8 cellular contexts compared by ENCODE assay signal in the genomic region with DNA sequence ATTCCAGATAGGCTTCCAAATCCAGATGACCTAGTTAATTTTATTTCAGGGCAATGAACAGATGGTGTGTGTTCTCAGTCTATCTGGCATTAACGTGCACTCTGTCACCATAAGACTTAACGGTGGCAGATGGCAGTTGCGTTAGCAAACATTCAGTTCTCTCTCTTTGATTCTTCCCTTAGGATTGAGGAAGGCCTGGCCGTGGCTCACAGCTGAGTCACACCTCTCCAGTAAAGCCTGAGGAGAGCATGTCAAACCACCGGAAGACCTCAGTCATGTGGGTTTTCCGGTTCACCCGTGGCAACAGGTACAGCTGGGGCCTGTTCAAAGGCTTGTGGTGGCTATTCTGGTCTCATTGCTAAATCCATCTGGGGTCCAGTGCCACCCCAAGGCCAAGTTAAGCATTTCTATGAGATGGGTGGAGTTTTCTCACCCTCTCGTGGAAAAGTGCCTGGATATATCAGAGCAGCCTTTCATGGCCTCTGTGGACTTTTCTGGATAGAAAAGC.
DNase-seq lines count a peak whose midpoint lies in the region; ATAC-seq and TF ChIP-seq lines count a peak whose summit lies in the region.

No MANE protein-coding gene starts in this region.

- DNase-seq in CD1c-positive myeloid dendritic cell (ENCODE audit: extremely low spot score) (peak; percentile 58), NCI-H524 (lab: John Stamatoyannopoulos, UW) (peak; percentile 95 to 98), fibroblast of mammary gland (ENCODE audit: low read depth) (peak; percentile 82), pons (ENCODE audit: low spot score) (peak; percentile 40), DMS79 (lab: John Stamatoyannopoulos, UW) (no peak)
- peak; percentile 85 for DNase-seq in activated CD8-positive, alpha-beta memory T cell treated with anti-CD3 and anti-CD28 coated beads, Interleukin-2, amount 10 ng/mL, durations not matched to agents 7 days and 5 days

- TF ChIP-seq CTCF in fibroblast of mammary gland (conservative IDR thresholded peaks at IDR 0.05; ENCODE audit: control insufficient read depth, insufficient read depth, low read depth, low read length), result peak; percentile 11

- peak overlapping the region; percentile 25 for H3K27ac Mint-ChIP-seq in activated CD8-positive, alpha-beta memory T cell treated with anti-CD3 and anti-CD28 coated beads, Interleukin-2, amount 10 ng/mL, durations not matched to agents 7 days and 5 days

- no peak overlapping the region for H3K4me3 Mint-ChIP-seq in activated CD8-positive, alpha-beta memory T cell treated with anti-CD3 and anti-CD28 coated beads, Interleukin-2, amount 10 ng/mL, durations not matched to agents 7 days and 5 days

- CTCF ChIA-PET in activated CD8-positive, alpha-beta memory T cell treated with anti-CD3 and anti-CD28 coated beads, Interleukin-2, amount 10 ng/mL, durations not matched to agents 7 days and 5 days (lab: Charles Lee), result interaction anchor here (1.1 kb wide), 1 partner anchor 711 kb away, joined by 6 read pairs; no protein-coding TSS in a partner anchor

- no peaks in the 10 kb centered on the region for H3K9me3 Mint-ChIP-seq in activated CD8-positive, alpha-beta memory T cell treated with anti-CD3 and anti-CD28 coated beads, Interleukin-2, amount 10 ng/mL, durations not matched to agents 7 days and 5 days (ENCODE audit: low read depth)

- no peak overlapping the region for H3K4me3 ChIP-seq in fibroblast of mammary gland (ENCODE audit: control insufficient read depth, low read depth, low read length)

- H3K27me3 Mint-ChIP-seq in activated CD8-positive, alpha-beta memory T cell treated with anti-CD3 and anti-CD28 coated beads, Interleukin-2, amount 10 ng/mL, durations not matched to agents 7 days and 5 days, result peaks cover 8% of the 10 kb centered on the region

- peaks cover 13% of the 10 kb centered on the region for H3K4me1 Mint-ChIP-seq in activated CD8-positive, alpha-beta memory T cell treated with anti-CD3 and anti-CD28 coated beads, Interleukin-2, amount 10 ng/mL, durations not matched to agents 7 days and 5 days

- H3K36me3 Mint-ChIP-seq in activated CD8-positive, alpha-beta memory T cell treated with anti-CD3 and anti-CD28 coated beads, Interleukin-2, amount 10 ng/mL, durations not matched to agents 7 days and 5 days, result no peaks in the 10 kb centered on the region

- peak; percentile 98 for ATAC-seq in GM18868 (IDR thresholded peaks at IDR 0.05; ENCODE audit: unreplicated experiment)
- peak; percentile 99 for ATAC-seq in HG03039 (IDR thresholded peaks at IDR 0.05; ENCODE audit: unreplicated experiment)
- ATAC-seq in activated CD8-positive, alpha-beta memory T cell treated with anti-CD3 and anti-CD28 coated beads, Interleukin-2, amount 10 ng/mL, durations not matched to agents 7 days and 5 days, result peak; percentile 93
